In genomic region chr12:110546339-110546738, GRCh38 we compare ENCODE assay signal across 11 cellular contexts. TPM values are rescaled to one million over a fixed set of nuclear protein-coding genes. Genes with fewer than 3 reads are reported as not detected.
A peak's percentile ranks its signal among the peaks of the same experiment; 100 is the strongest.
DNase-seq lines count a peak whose midpoint lies in the region; ATAC-seq, FAIRE-seq and TF ChIP-seq lines count a peak whose summit lies in the region.
"Had no signal": no experiment of that assay in that cellular context is flagged by ENCODE, and none has a peak within 500 bp of the region (broad histone marks: within the 10 kb centered on the region; RNA-seq: fewer than 3 reads in every experiment).

No MANE protein-coding gene starts in this region.

- ATAC-seq in stimulated activated naive CD8-positive, alpha-beta T cell treated with anti-CD3 and anti-CD28 coated beads, Interleukin-15, Interleukin-2, amounts not matched to agents 100 U/mL and 50 U/mL, for 24 hours = peak; percentile 46
- ATAC-seq in stimulated activated naive CD8-positive, alpha-beta T cell treated with anti-CD3 and anti-CD28 coated beads, Interleukin-15, amount 100 ng/mL, for 72 hours = no peak
- ATAC-seq in activated T-helper 17 cell treated with anti-CD3 and anti-CD28 coated beads, Interleukin-2, amount 50 U/mL, for 72 hours (replicated peaks) = no peak

- TF ChIP-seq EP300 in ovary (IDR thresholded peaks at IDR 0.05) = no peak

- peaks cover 90% of the 10 kb centered on the region for H3K36me3 Mint-ChIP-seq in activated T-helper 17 cell treated with anti-CD3 and anti-CD28 coated beads, Interleukin-2, amount 50 U/mL, for 72 hours (ENCODE audit: low read depth)
- H3K36me3 Mint-ChIP-seq in neural progenitor cell = peaks cover 23% of the 10 kb centered on the region
- peaks cover 90% of the 10 kb centered on the region for H3K36me3 Mint-ChIP-seq in activated T-cell treated with anti-CD3 and anti-CD28 coated beads, Interleukin-2, amount 50 U/mL, for 24 hours (ENCODE audit: low read depth)

- H3F3A ChIP-seq in neural progenitor cell (ENCODE audit: low read depth) = no peaks in the 10 kb centered on the region

- H3K4me1 ChIP-seq in keratinocyte (ENCODE audit: control insufficient read depth, extremely low read depth, insufficient read depth, low read length) (peaks cover 56% of the 10 kb centered on the region), neural progenitor cell (peaks cover 7% of the 10 kb centered on the region), ovary (ENCODE audit: insufficient read depth) (peaks cover 12% of the 10 kb centered on the region)

- peaks cover 42% of the 10 kb centered on the region for H3K79me2 ChIP-seq in keratinocyte (ENCODE audit: control insufficient read depth, insufficient read depth, low read length)
- H3K79me2 ChIP-seq in neural progenitor cell (ENCODE audit: low read depth) = peaks cover 4% of the 10 kb centered on the region

- H3K9ac ChIP-seq in keratinocyte (ENCODE audit: control insufficient read depth, extremely low read depth, insufficient read depth, low read length) (peak overlapping the region; percentile 72), neural progenitor cell (no peak overlapping the region)

- peak overlapping the region; percentile 87 for H3K4me2 ChIP-seq in keratinocyte (ENCODE audit: control insufficient read depth, extremely low read depth, insufficient read depth, low read depth, low read length)
- no peak overlapping the region for H3K4me2 ChIP-seq in neural progenitor cell

- no peak overlapping the region for H3K4me3 Mint-ChIP-seq in stimulated activated naive CD8-positive, alpha-beta T cell treated with anti-CD3 and anti-CD28 coated beads, Interleukin-15, amount 100 ng/mL, for 72 hours
- no peak overlapping the region for H3K4me3 Mint-ChIP-seq in activated T-helper 17 cell treated with anti-CD3 and anti-CD28 coated beads, Interleukin-2, amount 50 U/mL, for 72 hours
- H3K4me3 Mint-ChIP-seq in neural progenitor cell = no peak overlapping the region
- H3K4me3 Mint-ChIP-seq in activated T-cell treated with anti-CD3 and anti-CD28 coated beads, Interleukin-2, amount 50 U/mL, for 24 hours = no peak overlapping the region
- H3K4me3 Mint-ChIP-seq: nephron had no signal

- H3K4me1 Mint-ChIP-seq in stimulated activated naive CD8-positive, alpha-beta T cell treated with anti-CD3 and anti-CD28 coated beads, Interleukin-15, amount 100 ng/mL, for 72 hours = peaks cover 50% of the 10 kb centered on the region
- peaks cover 32% of the 10 kb centered on the region for H3K4me1 Mint-ChIP-seq in activated T-helper 17 cell treated with anti-CD3 and anti-CD28 coated beads, Interleukin-2, amount 50 U/mL, for 72 hours
- H3K4me1 Mint-ChIP-seq in neural progenitor cell = peaks cover 2% of the 10 kb centered on the region
- H3K4me1 Mint-ChIP-seq in activated T-cell treated with anti-CD3 and anti-CD28 coated beads, Interleukin-2, amount 50 U/mL, for 24 hours (ENCODE audit: low read depth) = peaks cover 64% of the 10 kb centered on the region

- 60 to 67% (median 61%) methylated on average over 3 of the region's 3 CpGs for WGBS in ovary, 3 donors

- TF ChIP-seq CTCF in keratinocyte (optimal IDR thresholded peaks at IDR 0.05 in 1 of 3, IDR thresholded peaks at IDR 0.05 in 1 of 3, conservative IDR thresholded peaks at IDR 0.05 in 1 of 3; ENCODE audit: extremely low read depth in 1 of 3, insufficient read depth in 2 of 3, low read length in 3 of 3) (no peak), neural progenitor cell (IDR thresholded peaks at IDR 0.05) (no peak), ovary (IDR thresholded peaks at IDR 0.05) (no peak)

- H3K27ac ChIP-seq in keratinocyte (ENCODE audit: control insufficient read depth, insufficient read depth, low read length) = peak overlapping the region; percentile 93
- H3K27ac ChIP-seq in neural progenitor cell = no peak overlapping the region
- H3K27ac ChIP-seq in ovary = no peak overlapping the region

- peak overlapping the region in 1 of 2 donors; percentile 27 for H3K27ac Mint-ChIP-seq in stimulated activated naive CD8-positive, alpha-beta T cell treated with anti-CD3 and anti-CD28 coated beads, Interleukin-15, amount 100 ng/mL, for 72 hours
- H3K27ac Mint-ChIP-seq in activated T-helper 17 cell treated with anti-CD3 and anti-CD28 coated beads, Interleukin-2, amount 50 U/mL, for 72 hours = peak overlapping the region; percentile 33
- no peak overlapping the region for H3K27ac Mint-ChIP-seq in neural progenitor cell
- H3K27ac Mint-ChIP-seq in activated T-cell treated with anti-CD3 and anti-CD28 coated beads, Interleukin-2, amount 50 U/mL, for 24 hours = no peak overlapping the region

- TF ChIP-seq POLR2A in ovary (IDR thresholded peaks at IDR 0.05) = no peak

- intact Hi-C loops in ovary (cut with DNase I) = loop anchor here in 2 of 4 donors (5.0 to 10.0 kb wide), 2 partner anchors 48 to 56 kb away; no protein-coding TSS in a partner anchor

- H3K4me3 ChIP-seq in keratinocyte (ENCODE audit: control insufficient read depth in 2 of 3, extremely low read depth in 1 of 3, insufficient read depth in 2 of 3, low read depth in 1 of 3, low read length in 3 of 3) = no peak overlapping the region
- H3K4me3 ChIP-seq in neural progenitor cell = no peak overlapping the region
- no peak overlapping the region for H3K4me3 ChIP-seq in ovary

- DNase-seq in stimulated activated naive CD8-positive, alpha-beta T cell treated with anti-CD3 and anti-CD28 coated beads, Interleukin-15, Interleukin-2, amounts not matched to agents 100 U/mL and 50 U/mL, for 24 hours = no peak
- no peak for DNase-seq in stimulated activated naive CD8-positive, alpha-beta T cell treated with anti-CD3 and anti-CD28 coated beads, Interleukin-15, amount 100 ng/mL, for 72 hours
- peak; percentile 79 for DNase-seq in keratinocyte (ENCODE audit: low read depth, low spot score)
- no peak for DNase-seq in neural progenitor cell (ENCODE audit: low spot score)
- DNase-seq in ovary = no peak
- no peak for DNase-seq in activated T-cell treated with anti-CD3 and anti-CD28 coated beads, Interleukin-2, amount 50 U/mL, for 24 hours
- DNase-seq in activated T-cell treated with anti-CD3 and anti-CD28 coated beads, Interleukin-2, amount 50 U/mL, for 1 hour = no peak
- DNase-seq: DMS79 treated with DMSO at 0.1 percent for 48 hours, NCI-H524 treated with DMSO at 0.1 percent for 48 hours had no signal

- dilution Hi-C loops in keratinocyte (cut with MboI; ENCODE audit: extremely low pct_ligation_motif_present, low sequenced_read_pairs) = no loop called here

- peaks cover 2% of the 10 kb centered on the region for H3K9me1 ChIP-seq in keratinocyte (ENCODE audit: control insufficient read depth, extremely low read depth, insufficient read depth, low read length)

- no peaks in the 10 kb centered on the region for H3K27me3 Mint-ChIP-seq in stimulated activated naive CD8-positive, alpha-beta T cell treated with anti-CD3 and anti-CD28 coated beads, Interleukin-15, amount 100 ng/mL, for 72 hours
- H3K27me3 Mint-ChIP-seq in activated T-helper 17 cell treated with anti-CD3 and anti-CD28 coated beads, Interleukin-2, amount 50 U/mL, for 72 hours = no peaks in the 10 kb centered on the region
- no peaks in the 10 kb centered on the region for H3K27me3 Mint-ChIP-seq in neural progenitor cell (ENCODE audit: insufficient read depth, low read depth)
- no peaks in the 10 kb centered on the region for H3K27me3 Mint-ChIP-seq in activated T-cell treated with anti-CD3 and anti-CD28 coated beads, Interleukin-2, amount 50 U/mL, for 24 hours

- H2AFZ ChIP-seq in keratinocyte (ENCODE audit: control insufficient read depth, low read length) = no peak overlapping the region
- no peak overlapping the region for H2AFZ ChIP-seq in neural progenitor cell (replicated peaks)

- H3K36me3 ChIP-seq in keratinocyte (ENCODE audit: control insufficient read depth in 2 of 2, extremely low read depth in 1 of 2, insufficient read depth in 2 of 2, low read length in 2 of 2) = peaks cover 8 to 14% of the 10 kb centered on the region in 2 experiments
- H3K36me3 ChIP-seq in neural progenitor cell = no peaks in the 10 kb centered on the region
- no peaks in the 10 kb centered on the region for H3K36me3 ChIP-seq in ovary

- no peaks in the 10 kb centered on the region for H3K9me3 Mint-ChIP-seq in stimulated activated naive CD8-positive, alpha-beta T cell treated with anti-CD3 and anti-CD28 coated beads, Interleukin-15, amount 100 ng/mL, for 72 hours
- H3K9me3 Mint-ChIP-seq in activated T-helper 17 cell treated with anti-CD3 and anti-CD28 coated beads, Interleukin-2, amount 50 U/mL, for 72 hours = no peaks in the 10 kb centered on the region
- H3K9me3 Mint-ChIP-seq in neural progenitor cell = no peaks in the 10 kb centered on the region
- H3K9me3 Mint-ChIP-seq in activated T-cell treated with anti-CD3 and anti-CD28 coated beads, Interleukin-2, amount 50 U/mL, for 24 hours = no peaks in the 10 kb centered on the region
- H3K9me3 Mint-ChIP-seq: nephron had no signal

- no peaks in the 10 kb centered on the region for H3K27me3 ChIP-seq in keratinocyte (ENCODE audit: control insufficient read depth, extremely low read depth, insufficient read depth, low read length)
- no peaks in the 10 kb centered on the region for H3K27me3 ChIP-seq in neural progenitor cell
- H3K27me3 ChIP-seq in ovary = no peaks in the 10 kb centered on the region

- H3K9me3 ChIP-seq in keratinocyte (ENCODE audit: control insufficient read depth, low read depth, low read length) (no peaks in the 10 kb centered on the region), neural progenitor cell (ENCODE audit: low read depth) (no peaks in the 10 kb centered on the region), ovary (no peaks in the 10 kb centered on the region)

- H4K20me1 ChIP-seq in keratinocyte (ENCODE audit: control insufficient read depth, extremely low read depth, insufficient read depth, low read length) = no peaks in the 10 kb centered on the region
- no peaks in the 10 kb centered on the region for H4K20me1 ChIP-seq in neural progenitor cell (ENCODE audit: low read depth)

- peak; percentile 77 for FAIRE-seq in keratinocyte (lab: Jason Lieb, UNC)

RNA-seq across cellular contexts. Expression of gene PPTC7, which starts 36.8 kb away (rescaled TPM):
- 10 to 100 TPM; 31.4 to 36.7 TPM for total RNA-seq in activated T-helper 17 cell treated with anti-CD3 and anti-CD28 coated beads, Interleukin-2, amount 50 U/mL, for 72 hours
- 23.3 to 35.9 TPM (median 23.7 TPM) in 3 replicates for polyA plus RNA-seq in keratinocyte
- polyA plus RNA-seq in keratinocyte (2011; ENCODE audit: low read depth) = 5.6 TPM
- 14.6 and 27.5 TPM in 2 replicates for polyA plus RNA-seq in keratinocyte (2011; cell fraction: cytosol; rRNA removed)
- polyA plus RNA-seq in keratinocyte (2011; cell fraction: nucleus; rRNA removed) = 21.6 and 28.6 TPM in 2 replicates
- 16.2 and 20.7 TPM in 2 replicates for polyA plus RNA-seq in keratinocyte (2012; ENCODE audit: low replicate concordance)
- 35.9 to 44.9 TPM (median 36.5 TPM) in 3 replicates for polyA minus RNA-seq in keratinocyte
- polyA minus RNA-seq in keratinocyte (2011; cell fraction: cytosol; rRNA and poly(A)+ RNA removed) = 27.0 TPM
- polyA minus RNA-seq in keratinocyte (2011; cell fraction: nucleus; rRNA and poly(A)+ RNA removed) = 17.8 and 30.9 TPM in 2 replicates
- 9.1 and 11.2 TPM in 2 replicates for total RNA-seq in neural progenitor cell (ENCODE audit: low replicate concordance)
- total RNA-seq in ovary = 10 to 100 TPM; 13.5 to 25.5 (median 22.5) TPM
- polyA plus RNA-seq in ovary = 10 to 100 TPM in 1 of 2 donors, 1 to 10 TPM in 1; 10.0 to 19.2 TPM

RNA-seq across cellular contexts. Expression of gene RAD9B, which starts 44.2 kb away (rescaled TPM):
- 1 to 10 TPM; 1.5 to 2.5 TPM for total RNA-seq in activated T-helper 17 cell treated with anti-CD3 and anti-CD28 coated beads, Interleukin-2, amount 50 U/mL, for 72 hours
- polyA plus RNA-seq in keratinocyte (0.15 to 0.41 TPM (median 0.31 TPM) in 3 replicates), ovary (1 to 10 TPM in 1 of 2 donors, under 1 TPM in 1; 0.80 to 1.1 TPM)
- 0.19 TPM for polyA plus RNA-seq in keratinocyte (2011; ENCODE audit: low read depth)
- 0.57 and 0.63 TPM in 2 replicates for polyA plus RNA-seq in keratinocyte (2011; cell fraction: cytosol; rRNA removed)
- polyA plus RNA-seq in keratinocyte (2011; cell fraction: nucleus; rRNA removed) = 0.48 and 0.51 TPM in 2 replicates
- 0.25 and 0.27 TPM in 2 replicates for polyA plus RNA-seq in keratinocyte (2012; ENCODE audit: low replicate concordance)
- 0.20 to 2.0 TPM in 2 of 3 replicates, not detected in the other for polyA minus RNA-seq in keratinocyte
- polyA minus RNA-seq in keratinocyte (2011; cell fraction: cytosol; rRNA and poly(A)+ RNA removed) = not detected
- 0.11 and 0.31 TPM in 2 replicates for polyA minus RNA-seq in keratinocyte (2011; cell fraction: nucleus; rRNA and poly(A)+ RNA removed)
- total RNA-seq in neural progenitor cell (ENCODE audit: low replicate concordance) (0.17 and 0.31 TPM in 2 replicates), ovary (1 to 10 TPM in 5 of 7 donors, under 1 TPM in 2; 0.23 to 3.8 (median 1.8) TPM)

RNA-seq across cellular contexts. Expression of gene VPS29, which starts 44.4 kb away (rescaled TPM):
- total RNA-seq in activated T-helper 17 cell treated with anti-CD3 and anti-CD28 coated beads, Interleukin-2, amount 50 U/mL, for 72 hours = 100 to 1,000 TPM; 103 to 125 TPM
- polyA plus RNA-seq in keratinocyte = 165 to 219 TPM (median 166 TPM) in 3 replicates
- 42.3 TPM for polyA plus RNA-seq in keratinocyte (2011; ENCODE audit: low read depth)
- 165 and 304 TPM in 2 replicates for polyA plus RNA-seq in keratinocyte (2011; cell fraction: cytosol; rRNA removed)
- polyA plus RNA-seq in keratinocyte (2011; cell fraction: nucleus; rRNA removed) = 195 and 206 TPM in 2 replicates
- 124 and 129 TPM in 2 replicates for polyA plus RNA-seq in keratinocyte (2012; ENCODE audit: low replicate concordance)
- polyA minus RNA-seq in keratinocyte = 18.8 to 152 TPM (median 97.9 TPM) in 3 replicates
- polyA minus RNA-seq in keratinocyte (2011; cell fraction: cytosol; rRNA and poly(A)+ RNA removed) = 48.7 TPM
- 30.4 and 33.1 TPM in 2 replicates for polyA minus RNA-seq in keratinocyte (2011; cell fraction: nucleus; rRNA and poly(A)+ RNA removed)
- 69.5 and 101 TPM in 2 replicates for total RNA-seq in neural progenitor cell (ENCODE audit: low replicate concordance)
- total RNA-seq in ovary = 10 to 100 TPM; 51.3 to 94.4 (median 66.6) TPM
- polyA plus RNA-seq in ovary = 100 to 1,000 TPM; 106 to 134 TPM
